11 cellular contexts compared by ENCODE assay signal in the genomic region with DNA sequence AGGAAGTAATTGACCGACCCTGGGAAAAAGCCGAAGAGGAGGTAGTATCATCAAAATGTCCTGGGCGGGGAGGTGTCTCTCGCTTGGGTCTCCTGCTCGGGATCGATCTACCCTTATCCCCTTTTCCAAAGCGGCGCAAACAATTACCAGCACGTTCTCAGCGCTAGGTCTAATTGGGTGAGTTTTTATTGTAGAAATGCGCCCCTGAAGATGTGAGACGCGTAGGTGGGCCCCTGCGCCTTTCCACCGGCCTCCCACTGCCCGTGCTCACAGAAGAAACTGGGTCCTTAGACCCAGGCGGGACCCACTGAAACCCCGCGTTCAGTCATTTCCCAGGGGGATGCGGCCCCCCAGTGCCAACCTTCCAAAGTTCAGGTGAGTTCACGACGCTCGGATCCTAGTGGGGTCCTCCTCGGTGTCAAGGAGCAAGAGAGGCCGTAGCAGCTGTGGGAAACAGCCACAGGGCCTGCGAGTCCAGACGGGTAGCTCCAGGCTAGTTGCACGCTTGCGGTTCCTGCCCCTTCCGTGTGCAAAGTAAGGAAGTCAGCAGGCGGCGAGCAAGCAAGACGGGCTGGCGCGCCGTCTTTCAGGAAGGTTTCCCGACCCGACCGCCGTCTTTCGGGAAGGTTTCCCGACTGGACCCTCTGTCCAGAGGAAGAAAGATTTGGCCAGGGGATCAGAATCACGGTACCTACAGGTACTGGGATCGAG. TPM values are rescaled to one million over a fixed set of nuclear protein-coding genes. Genes with fewer than 3 reads are reported as not detected.
DNase-seq lines count a peak whose midpoint lies in the region; ATAC-seq and TF ChIP-seq lines count a peak whose summit lies in the region.
"Had no signal": no experiment of that assay in that cellular context is flagged by ENCODE, and none has a peak within 500 bp of the region (broad histone marks: within the 10 kb centered on the region; RNA-seq: fewer than 3 reads in every experiment).

No MANE protein-coding gene starts in this region.

- H3K27me3 ChIP-seq in GM23338 (ENCODE audit: insufficient read depth) = peaks cover 92% of the 10 kb centered on the region
- H3K27me3 ChIP-seq in WERI-Rb-1 (ENCODE audit: insufficient read depth, low read depth, severe bottlenecking) = peaks cover 15% of the 10 kb centered on the region
- H3K27me3 ChIP-seq in iPS-15b (ENCODE audit: control insufficient read depth, insufficient read depth, low read length) = peaks cover 78% of the 10 kb centered on the region

- no peak overlapping the region for H3K9ac ChIP-seq in iPS-15b (ENCODE audit: low read depth, low read length)

- H3K4me1 ChIP-seq in GM23338 (ENCODE audit: insufficient read depth) (peaks cover 7% of the 10 kb centered on the region; the same call in 1 of the 2 replicates), iPS-15b (ENCODE audit: control insufficient read depth, insufficient read depth, low read length) (peaks cover 3% of the 10 kb centered on the region)

- no peaks in the 10 kb centered on the region for H3K36me3 ChIP-seq in GM23338 (ENCODE audit: insufficient read depth)
- no peaks in the 10 kb centered on the region for H3K36me3 ChIP-seq in WERI-Rb-1
- no peaks in the 10 kb centered on the region for H3K36me3 ChIP-seq in iPS-15b (ENCODE audit: control insufficient read depth, insufficient read depth, low read length)
- H3K36me3 ChIP-seq: prostate gland had no signal

- ATAC-seq in GM23338 = peak; percentile 42
- no peak for ATAC-seq in activated T-cell treated with anti-CD3 and anti-CD28 coated beads, Interleukin-2, amount 50 U/mL, for 4 hours

- no peak overlapping the region for H3K27ac ChIP-seq in GM23338 (ENCODE audit: low read depth)
- H3K27ac ChIP-seq in WERI-Rb-1 = no peak overlapping the region
- H3K27ac ChIP-seq: prostate gland had no signal

- no peaks in the 10 kb centered on the region for H3K9me2 ChIP-seq in GM23338 (ENCODE audit: insufficient read depth)

- H3K36me3 Mint-ChIP-seq in GM23338 (ENCODE audit: low read depth) = peaks cover 16% of the 10 kb centered on the region
- H3K36me3 Mint-ChIP-seq in activated T-cell treated with anti-CD3 and anti-CD28 coated beads, Interleukin-2, amount 50 U/mL, for 4 hours (ENCODE audit: insufficient read depth) = peaks cover 14% of the 10 kb centered on the region
- H3K36me3 Mint-ChIP-seq in immature natural killer cell = peaks cover 24 to 27% (median 26%) of the 10 kb centered on the region in 3 donors

- H3K27ac Mint-ChIP-seq in GM23338 = no peak overlapping the region
- H3K27ac Mint-ChIP-seq in immature natural killer cell = no peak overlapping the region
- H3K27ac Mint-ChIP-seq: activated B cell treated with CpG ODN at 0.5 μM for 24 hours had no signal

- peaks cover 12% of the 10 kb centered on the region; the same call in 1 of the 2 replicates for H4K20me1 ChIP-seq in GM23338 (replicated peaks; ENCODE audit: insufficient read depth)

- H3K9me3 Mint-ChIP-seq in GM23338 = no peaks in the 10 kb centered on the region
- no peaks in the 10 kb centered on the region for H3K9me3 Mint-ChIP-seq in activated T-cell treated with anti-CD3 and anti-CD28 coated beads, Interleukin-2, amount 50 U/mL, for 4 hours
- no peaks in the 10 kb centered on the region for H3K9me3 Mint-ChIP-seq in immature natural killer cell
- H3K9me3 Mint-ChIP-seq: activated B cell treated with CpG ODN at 0.5 μM for 24 hours had no signal

- DNase-seq in GM23338 (ENCODE audit: low spot score) (peak; percentile 78), WERI-Rb-1 (peak; percentile 32), retinal pigment epithelial cell (ENCODE audit: low read depth) (no peak), hepatic stellate cell (ENCODE audit: low spot score) (no peak), immature natural killer cell (no peak)
- DNase-seq in activated T-cell treated with anti-CD3 and anti-CD28 coated beads, Interleukin-2, amount 50 U/mL, for 4 hours = no peak
- DNase-seq: activated B cell treated with CpG ODN at 0.5 μM for 24 hours, NCI-H1694 had no signal

- TF ChIP-seq CTCF in GM23338 (conservative IDR thresholded peaks at IDR 0.05; ENCODE audit: low read depth in 2 of 2) (0 out of 4 replicates have a peak, but pooled peaks of 1 of the 2 experiments have one; percentile 12), WERI-Rb-1 (IDR thresholded peaks at IDR 0.05; ENCODE audit: low read depth, low read length) (no peak), retinal pigment epithelial cell (conservative IDR thresholded peaks at IDR 0.05; ENCODE audit: low read depth, low read length) (no peak)

- H3K9me3 ChIP-seq in WERI-Rb-1 (ENCODE audit: severe bottlenecking) (no peaks in the 10 kb centered on the region), iPS-15b (ENCODE audit: control insufficient read depth, insufficient read depth, low read length) (no peaks in the 10 kb centered on the region)
- H3K9me3 ChIP-seq: prostate gland had no signal

- H2AFZ ChIP-seq in GM23338 = peak overlapping the region; percentile 83; the same call in 1 of the 2 replicates

- peak overlapping the region; percentile 97 for H3K4me2 ChIP-seq in GM23338

- H3K4me3 ChIP-seq in GM23338 = peak overlapping the region; percentile 77
- H3K4me3 ChIP-seq in WERI-Rb-1 (ENCODE audit: low read depth, low read length) = peak overlapping the region; percentile 58
- peak overlapping the region; percentile 53 for H3K4me3 ChIP-seq in iPS-15b (ENCODE audit: low read depth, low read length)
- H3K4me3 ChIP-seq in retinal pigment epithelial cell (ENCODE audit: low read length) = peak overlapping the region; percentile 40

- peaks cover 12% of the 10 kb centered on the region; the same call in 2 of the 3 replicates for H3K4me1 Mint-ChIP-seq in GM23338
- H3K4me1 Mint-ChIP-seq in activated T-cell treated with anti-CD3 and anti-CD28 coated beads, Interleukin-2, amount 50 U/mL, for 4 hours (ENCODE audit: low read depth) = peaks cover 4% of the 10 kb centered on the region
- H3K4me1 Mint-ChIP-seq in immature natural killer cell = peaks cover 0 to 3% of the 10 kb centered on the region in 2 donors

- H3K27me3 Mint-ChIP-seq in GM23338 (ENCODE audit: insufficient read depth, low read depth, poor library complexity) = peaks cover 73% of the 10 kb centered on the region
- H3K27me3 Mint-ChIP-seq in activated T-cell treated with anti-CD3 and anti-CD28 coated beads, Interleukin-2, amount 50 U/mL, for 4 hours (ENCODE audit: low read depth) = peaks cover 50% of the 10 kb centered on the region
- peaks cover 5 to 15% (median 7%) of the 10 kb centered on the region in 3 donors for H3K27me3 Mint-ChIP-seq in immature natural killer cell (ENCODE audit: low read depth in 3 of 3)

- H3K79me2 ChIP-seq in GM23338 (replicated peaks; ENCODE audit: insufficient read depth) = no peaks in the 10 kb centered on the region

- 0 out of 2 replicates have a peak, but pooled peaks cover 7% of the 10 kb centered on the region for H3F3A ChIP-seq in GM23338 (replicated peaks; ENCODE audit: low read depth)

- H3K4me3 Mint-ChIP-seq in GM23338 (peak overlapping the region; percentile 74), immature natural killer cell (peak overlapping the region in 1 of 5 donors; percentile 24)
- no peak overlapping the region for H3K4me3 Mint-ChIP-seq in activated T-cell treated with anti-CD3 and anti-CD28 coated beads, Interleukin-2, amount 50 U/mL, for 4 hours
- H3K4me3 Mint-ChIP-seq: activated B cell treated with CpG ODN at 0.5 μM for 24 hours had no signal

TF ChIP-seq in GM23338, 12 proteins besides CTCF, POLR2A, EP300 and RAD21:
- peak; percentile 61 for TF ChIP-seq EZH2phosphoT487 (IDR thresholded peaks at IDR 0.05; ENCODE audit: unreplicated experiment)
- no peak for TF ChIP-seq ZNF114 (CRISPR knock-in tag; IDR thresholded peaks at IDR 0.05)

RNA-seq across cellular contexts. Expression of gene SMIM32, which starts 1.5 kb away (rescaled TPM):
- total RNA-seq in GM23338 (2014; rRNA removed; shearing (Covaris generic)) = 0.19 and 0.56 TPM in 2 replicates
- polyA plus RNA-seq in GM23338 (2016; fragmentation: Nextera tagmentation; extraction: Ambion mirVana) = 0.17 and 0.27 TPM in 2 replicates
- not detected for total RNA-seq in activated T-cell treated with anti-CD3 and anti-CD28 coated beads, Interleukin-2, amount 50 U/mL, for 4 hours
- not detected for polyA plus RNA-seq in immature natural killer cell
- total RNA-seq: activated B cell treated with CpG ODN at 0.5 μM for 24 hours, subcutaneous adipose tissue had no signal

RNA-seq across cellular contexts. Expression of gene SMAD5, which starts 58.8 kb away (rescaled TPM):
- 52.5 and 56.6 TPM in 2 replicates for total RNA-seq in GM23338 (2014; rRNA removed; shearing (Covaris generic))
- 31.2 and 37.5 TPM in 2 replicates for polyA plus RNA-seq in GM23338 (2016; fragmentation: Nextera tagmentation; extraction: Ambion mirVana)
- 10 to 100 TPM in 1 of 3 donors, 1 to 10 TPM in 2; 3.5 to 10.1 (median 6.0) TPM for total RNA-seq in activated T-cell treated with anti-CD3 and anti-CD28 coated beads, Interleukin-2, amount 50 U/mL, for 4 hours
- 10 to 100 TPM; 23.9 to 37.8 (median 32.5) TPM for polyA plus RNA-seq in immature natural killer cell

Comparison
In these comparisons a context has a peak if more than half of its experiments do, and no peak if none do; other contexts are left out.
1. DNase-seq: peak in GM23338 (single experiment) and WERI-Rb-1 (single experiment); none in retinal pigment epithelial cell (single experiment), hepatic stellate cell (single experiment), activated T-cell treated with anti-CD3 and anti-CD28 coated beads, Interleukin-2, amount 50 U/mL, for 4 hours (single experiment) and immature natural killer cell (0 of 3).
2. Peak in every context shown above with its lines, with median percentiles within 50 percentile points of each other: H3K4me3 ChIP-seq.